15 cellular contexts compared by ENCODE assay signal in the genomic region with DNA sequence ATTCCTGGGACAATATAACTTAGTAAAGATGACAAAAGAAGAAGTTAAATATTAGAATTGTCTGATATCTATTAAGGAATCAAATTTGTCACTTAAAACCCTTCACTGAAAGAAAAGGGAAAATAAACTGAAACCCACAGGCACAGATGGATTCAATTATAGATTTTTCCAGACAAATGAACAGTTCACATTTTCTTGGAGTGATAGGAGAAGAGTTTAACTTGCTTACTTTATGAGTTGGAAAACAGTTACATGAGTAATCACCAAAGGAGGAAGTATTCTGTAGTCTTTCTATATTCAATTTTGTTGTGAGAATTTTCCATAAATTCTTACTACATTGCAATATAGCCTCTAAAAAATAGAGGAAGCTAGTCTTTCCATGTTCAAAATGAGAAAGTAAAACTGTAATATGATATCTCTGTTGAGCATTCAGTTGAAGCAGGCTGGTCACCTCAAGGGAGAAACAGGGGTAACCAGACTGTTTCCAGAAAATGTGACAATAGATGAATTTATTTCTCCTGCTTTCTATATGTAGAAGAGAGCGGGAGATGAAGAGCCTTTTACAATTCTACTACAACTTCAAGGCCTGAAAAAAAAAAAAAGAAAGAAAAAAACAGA.
DNase-seq lines count a peak whose midpoint lies in the region; ATAC-seq and TF ChIP-seq lines count a peak whose summit lies in the region.
"Had no signal": no experiment of that assay in that cellular context is flagged by ENCODE, and none has a peak within 500 bp of the region (broad histone marks: within the 10 kb centered on the region; RNA-seq: fewer than 3 reads in every experiment).

No MANE protein-coding gene starts in this region.

- DNase-seq in NCI-H1417 (lab: John Stamatoyannopoulos, UW) (peak in 2 of 3 experiments; percentile 56), NCI-H1417 treated with DMSO at 0.1 percent for 48 hours (lab: John Stamatoyannopoulos, UW) (no peak), NCI-H446 treated with DMSO at 0.1 percent for 48 hours (lab: John Stamatoyannopoulos, UW) (peak; percentile 55), astrocyte of the cerebellum (ENCODE audit: low read depth) (peak; percentile 49), smooth muscle cell (lab: John Stamatoyannopoulos, UW; ENCODE audit: unreplicated experiment) (no peak)
- no peak for DNase-seq in natural killer cell treated with Interleukin-12 subunit alpha and Interleukin-12 subunit beta and Interleukin-15 and Interleukin-18, amount 100 ng/mL, for 72 hours (ENCODE audit: low spot score)
- no peak for DNase-seq in activated T-helper 1 cell treated with anti-CD3 and anti-CD28 coated beads, Interleukin-12 subunit alpha, Interleukin-12 subunit beta, Interleukin-2, Interleukin-4 antibody, amounts not matched to agents 30 ng/mL and 10 ng/mL and 1 ng/mL, durations not matched to agents 14 hours and 24 hours and 36 hours (ENCODE audit: low spot score)
- DNase-seq: activated B cell treated with CpG ODN at 0.5 μM for 24 hours, anterior cingulate cortex, mucosa of descending colon had no signal

- no peaks in the 10 kb centered on the region for H3K79me2 ChIP-seq in smooth muscle cell (ENCODE audit: low read depth)

- H3K4me1 ChIP-seq in smooth muscle cell (ENCODE audit: low read depth): peaks cover 10% of the 10 kb centered on the region
- H3K4me1 ChIP-seq: esophagus muscularis mucosa had no signal

- intact Hi-C loops in activated T-helper 1 cell treated with anti-CD3 and anti-CD28 coated beads, Interleukin-12 subunit alpha, Interleukin-12 subunit beta, Interleukin-2, Interleukin-4 antibody, amounts not matched to agents 30 ng/mL and 10 ng/mL and 1 ng/mL, durations not matched to agents 14 hours and 24 hours and 36 hours (cut with micrococcal nuclease): no loop called here

- no peaks in the 10 kb centered on the region for H3K9me3 ChIP-seq in smooth muscle cell (replicated peaks; ENCODE audit: low read depth)
- H3K9me3 ChIP-seq: esophagus muscularis mucosa had no signal

- H3K9ac ChIP-seq in smooth muscle cell (ENCODE audit: low read depth): no peak overlapping the region

- peaks cover 12% of the 10 kb centered on the region for H3K9me3 Mint-ChIP-seq in natural killer cell treated with Interleukin-12 subunit alpha and Interleukin-12 subunit beta and Interleukin-15 and Interleukin-18, amount 100 ng/mL, for 72 hours
- H3K9me3 Mint-ChIP-seq in activated T-helper 1 cell treated with anti-CD3 and anti-CD28 coated beads, Interleukin-12 subunit alpha, Interleukin-12 subunit beta, Interleukin-2, Interleukin-4 antibody, amounts not matched to agents 30 ng/mL and 10 ng/mL and 1 ng/mL, durations not matched to agents 14 hours and 24 hours and 36 hours: peaks cover 19% of the 10 kb centered on the region

- H3K4me2 ChIP-seq in smooth muscle cell: peak overlapping the region; percentile 40

- H3K27ac Mint-ChIP-seq in natural killer cell treated with Interleukin-12 subunit alpha and Interleukin-12 subunit beta and Interleukin-15 and Interleukin-18, amount 100 ng/mL, for 72 hours: no peak overlapping the region
- H3K27ac Mint-ChIP-seq in activated T-helper 1 cell treated with anti-CD3 and anti-CD28 coated beads, Interleukin-12 subunit alpha, Interleukin-12 subunit beta, Interleukin-2, Interleukin-4 antibody, amounts not matched to agents 30 ng/mL and 10 ng/mL and 1 ng/mL, durations not matched to agents 14 hours and 24 hours and 36 hours: no peak overlapping the region
- H3K27ac Mint-ChIP-seq: activated B cell treated with CpG ODN at 0.5 μM for 24 hours; dendritic cell treated with granulocyte-macrophage colony-stimulating factor and Interleukin-4, amounts not matched to agents 40 ng/mL and 50 ng/mL, for 4 days; progenitor cell of endocrine pancreas had no signal

- peak overlapping the region; percentile 13 for H3K27ac ChIP-seq in smooth muscle cell (ENCODE audit: low read depth)
- H3K27ac ChIP-seq: esophagus muscularis mucosa had no signal

- ATAC-seq in GM21825 (IDR thresholded peaks at IDR 0.05; ENCODE audit: unreplicated experiment): no peak
- ATAC-seq in natural killer cell treated with Interleukin-12 subunit alpha and Interleukin-12 subunit beta and Interleukin-15 and Interleukin-18, amount 100 ng/mL, for 72 hours: no peak
- ATAC-seq: left lobe of liver, mucosa of descending colon had no signal

- no peaks in the 10 kb centered on the region for H4K20me1 ChIP-seq in smooth muscle cell (ENCODE audit: low read depth)

- no peak overlapping the region for H3K4me3 Mint-ChIP-seq in natural killer cell treated with Interleukin-12 subunit alpha and Interleukin-12 subunit beta and Interleukin-15 and Interleukin-18, amount 100 ng/mL, for 72 hours
- no peak overlapping the region for H3K4me3 Mint-ChIP-seq in activated T-helper 1 cell treated with anti-CD3 and anti-CD28 coated beads, Interleukin-12 subunit alpha, Interleukin-12 subunit beta, Interleukin-2, Interleukin-4 antibody, amounts not matched to agents 30 ng/mL and 10 ng/mL and 1 ng/mL, durations not matched to agents 14 hours and 24 hours and 36 hours
- H3K4me3 Mint-ChIP-seq: activated B cell treated with CpG ODN at 0.5 μM for 24 hours; dendritic cell treated with granulocyte-macrophage colony-stimulating factor and Interleukin-4, amounts not matched to agents 40 ng/mL and 50 ng/mL, for 4 days had no signal

- no peaks in the 10 kb centered on the region for H3F3A ChIP-seq in smooth muscle cell (ENCODE audit: low read depth)

- H3K4me3 ChIP-seq in astrocyte of the cerebellum (ENCODE audit: low read depth, low read length): no peak overlapping the region
- H3K4me3 ChIP-seq in smooth muscle cell: peak overlapping the region; percentile 24
- H3K4me3 ChIP-seq: esophagus muscularis mucosa, mucosa of descending colon had no signal

- no peaks in the 10 kb centered on the region for H3K27me3 Mint-ChIP-seq in natural killer cell treated with Interleukin-12 subunit alpha and Interleukin-12 subunit beta and Interleukin-15 and Interleukin-18, amount 100 ng/mL, for 72 hours
- no peaks in the 10 kb centered on the region for H3K27me3 Mint-ChIP-seq in activated T-helper 1 cell treated with anti-CD3 and anti-CD28 coated beads, Interleukin-12 subunit alpha, Interleukin-12 subunit beta, Interleukin-2, Interleukin-4 antibody, amounts not matched to agents 30 ng/mL and 10 ng/mL and 1 ng/mL, durations not matched to agents 14 hours and 24 hours and 36 hours (ENCODE audit: insufficient read depth)
- H3K27me3 Mint-ChIP-seq: activated B cell treated with CpG ODN at 0.5 μM for 24 hours; dendritic cell treated with granulocyte-macrophage colony-stimulating factor and Interleukin-4, amounts not matched to agents 40 ng/mL and 50 ng/mL, for 4 days; progenitor cell of endocrine pancreas had no signal

- WGBS in smooth muscle cell (ENCODE audit: low lambda C conversion rate): 55% methylated on average over 1 of the region's 1 CpG

- in situ Hi-C loops in astrocyte of the cerebellum (cut with HindIII; ENCODE audit: low sequenced_read_pairs): loop anchor here (10.0 kb wide), 1 partner anchor 86 kb away; no protein-coding TSS in a partner anchor

- H3K27me3 ChIP-seq in smooth muscle cell (ENCODE audit: low read depth): no peaks in the 10 kb centered on the region
- H3K27me3 ChIP-seq: esophagus muscularis mucosa had no signal

- peaks cover 6% of the 10 kb centered on the region for H3K36me3 Mint-ChIP-seq in natural killer cell treated with Interleukin-12 subunit alpha and Interleukin-12 subunit beta and Interleukin-15 and Interleukin-18, amount 100 ng/mL, for 72 hours
- H3K36me3 Mint-ChIP-seq in activated T-helper 1 cell treated with anti-CD3 and anti-CD28 coated beads, Interleukin-12 subunit alpha, Interleukin-12 subunit beta, Interleukin-2, Interleukin-4 antibody, amounts not matched to agents 30 ng/mL and 10 ng/mL and 1 ng/mL, durations not matched to agents 14 hours and 24 hours and 36 hours (ENCODE audit: low read depth): no peaks in the 10 kb centered on the region

- H3K4me1 Mint-ChIP-seq in natural killer cell treated with Interleukin-12 subunit alpha and Interleukin-12 subunit beta and Interleukin-15 and Interleukin-18, amount 100 ng/mL, for 72 hours (ENCODE audit: low read depth in 2 of 2): no peaks in the 10 kb centered on the region
- H3K4me1 Mint-ChIP-seq in activated T-helper 1 cell treated with anti-CD3 and anti-CD28 coated beads, Interleukin-12 subunit alpha, Interleukin-12 subunit beta, Interleukin-2, Interleukin-4 antibody, amounts not matched to agents 30 ng/mL and 10 ng/mL and 1 ng/mL, durations not matched to agents 14 hours and 24 hours and 36 hours (ENCODE audit: low read depth): no peaks in the 10 kb centered on the region
- H3K4me1 Mint-ChIP-seq: activated B cell treated with CpG ODN at 0.5 μM for 24 hours had no signal

- TF ChIP-seq CTCF in astrocyte of the cerebellum (IDR thresholded peaks at IDR 0.05; ENCODE audit: low read depth, low read length, missing control alignments) (no peak), smooth muscle cell (IDR thresholded peaks at IDR 0.05; ENCODE audit: borderline replicate concordance, insufficient read depth, poor library complexity, severe bottlenecking) (no peak)

- H2AFZ ChIP-seq in smooth muscle cell (ENCODE audit: low read depth): peak overlapping the region; percentile 79

- H3K36me3 ChIP-seq in smooth muscle cell (ENCODE audit: low read depth): no peaks in the 10 kb centered on the region
- H3K36me3 ChIP-seq: esophagus muscularis mucosa had no signal

Comparison
In these comparisons a context has a peak if more than half of its experiments do, and no peak if none do; other contexts are left out.
1. DNase-seq: peak in NCI-H1417 (2 of 3), NCI-H446 treated with DMSO at 0.1 percent for 48 hours (single experiment) and astrocyte of the cerebellum (single experiment); none in NCI-H1417 treated with DMSO at 0.1 percent for 48 hours (single experiment), smooth muscle cell (single experiment), natural killer cell treated with Interleukin-12 subunit alpha and Interleukin-12 subunit beta and Interleukin-15 and Interleukin-18, amount 100 ng/mL, for 72 hours (single experiment) and activated T-helper 1 cell treated with anti-CD3 and anti-CD28 coated beads, Interleukin-12 subunit alpha, Interleukin-12 subunit beta, Interleukin-2, Interleukin-4 antibody, amounts not matched to agents 30 ng/mL and 10 ng/mL and 1 ng/mL, durations not matched to agents 14 hours and 24 hours and 36 hours (single experiment).